In genomic region chr10:78023741-78024140, GRCh38 we compare ENCODE assay signal across 29 cellular contexts.
"Had no signal": no experiment of that assay in that cellular context is flagged by ENCODE, and none has a peak within 500 bp of the region (broad histone marks: within the 10 kb centered on the region; RNA-seq: fewer than 3 reads in every experiment).

No MANE protein-coding gene starts in this region.

- H3K27ac Mint-ChIP-seq: stimulated activated effector memory CD8-positive, alpha-beta T cell treated with anti-CD3 and anti-CD28 coated beads, Interleukin-12 subunit alpha, Interleukin-12 subunit beta, amount 100 ng/mL, for 72 hours; stimulated activated memory B cell treated with anti-CD40 and anti-IgM and Interleukin-4, amounts not matched to agents 10 μg/mL and 1 μg/mL and 100 μg/mL, for 72 hours; stimulated activated naive B cell treated with anti-CD40 and anti-IgM and Interleukin-4, amounts not matched to agents 10 μg/mL and 1 μg/mL and 100 μg/mL, for 72 hours; stimulated activated naive CD8-positive, alpha-beta T cell treated with anti-CD3 and anti-CD28 coated beads, Interleukin-15, Interleukin-2, amounts not matched to agents 100 ng/mL and 50 ng/mL, for 24 hours; type B pancreatic cell had no signal

- H3K27me3 ChIP-seq: stomach, suprapubic skin, testis, thyroid gland, tibial artery, tibial nerve, transverse colon, upper lobe of left lung, upper lobe of right lung, uterus, vagina had no signal

- H3K9me3 Mint-ChIP-seq: stimulated activated effector memory CD8-positive, alpha-beta T cell treated with anti-CD3 and anti-CD28 coated beads, Interleukin-12 subunit alpha, Interleukin-12 subunit beta, amount 100 ng/mL, for 72 hours; stimulated activated memory B cell treated with anti-CD40 and anti-IgM and Interleukin-4, amounts not matched to agents 10 μg/mL and 1 μg/mL and 100 μg/mL, for 72 hours; stimulated activated naive B cell treated with anti-CD40 and anti-IgM and Interleukin-4, amounts not matched to agents 10 μg/mL and 1 μg/mL and 100 μg/mL, for 72 hours; stimulated activated naive CD8-positive, alpha-beta T cell treated with anti-CD3 and anti-CD28 coated beads, Interleukin-15, amount 100 ng/mL, for 72 hours; stimulated activated naive CD8-positive, alpha-beta T cell treated with anti-CD3 and anti-CD28 coated beads, Interleukin-15, Interleukin-2, amounts not matched to agents 100 ng/mL and 50 ng/mL, for 24 hours; type B pancreatic cell had no signal

- ATAC-seq: stimulated activated effector memory CD8-positive, alpha-beta T cell treated with anti-CD3 and anti-CD28 coated beads, Interleukin-12 subunit alpha, Interleukin-12 subunit beta, amount 100 ng/mL, for 72 hours; stimulated activated memory B cell treated with anti-CD40 and anti-IgM and Interleukin-4, amounts not matched to agents 10 μg/mL and 1 μg/mL and 100 μg/mL, for 72 hours; stimulated activated naive B cell treated with anti-CD40 and anti-IgM and Interleukin-4, amounts not matched to agents 10 μg/mL and 1 μg/mL and 100 μg/mL, for 72 hours; stimulated activated naive CD8-positive, alpha-beta T cell treated with anti-CD3 and anti-CD28 coated beads, Interleukin-15, amount 100 ng/mL, for 72 hours; stimulated activated naive CD8-positive, alpha-beta T cell treated with anti-CD3 and anti-CD28 coated beads, Interleukin-15, Interleukin-2, amounts not matched to agents 100 U/mL and 50 U/mL, for 24 hours; upper lobe of right lung had no signal

- H3K36me3 ChIP-seq: uterus had no signal

- H3K27me3 Mint-ChIP-seq: stimulated activated memory B cell treated with anti-CD40 and anti-IgM and Interleukin-4, amounts not matched to agents 10 μg/mL and 1 μg/mL and 100 μg/mL, for 72 hours; stimulated activated naive B cell treated with anti-CD40 and anti-IgM and Interleukin-4, amounts not matched to agents 10 μg/mL and 1 μg/mL and 100 μg/mL, for 72 hours; stimulated activated naive CD8-positive, alpha-beta T cell treated with anti-CD3 and anti-CD28 coated beads, Interleukin-15, amount 100 ng/mL, for 72 hours; stimulated activated naive CD8-positive, alpha-beta T cell treated with anti-CD3 and anti-CD28 coated beads, Interleukin-15, Interleukin-2, amounts not matched to agents 100 ng/mL and 50 ng/mL, for 24 hours; type B pancreatic cell had no signal

- H3K4me1 ChIP-seq: uterus had no signal

- DNase-seq: stimulated activated CD4-positive, alpha-beta T cell treated with anti-CD3 and anti-CD28 coated beads, Interleukin-2, amount 100 ng/mL, for 48 hours; stimulated activated CD4-positive, alpha-beta T cell treated with anti-CD3 and anti-CD28 coated beads, Interleukin-4, amount 100 ng/mL, for 1 hour; stimulated activated CD4-positive, alpha-beta T cell treated with anti-CD3 and anti-CD28 coated beads, Interleukin-4, amount 100 ng/mL, for 24 hours; stimulated activated CD4-positive, alpha-beta T cell treated with anti-CD3 and anti-CD28 coated beads, Interleukin-4, amount 100 ng/mL, for 4 hours; stimulated activated CD8-positive, alpha-beta memory T cell treated with anti-CD3 and anti-CD28 coated beads, Interleukin-4, amount 100 ng/mL, for 48 hours; stimulated activated naive B cell treated with anti-CD40 and anti-IgM and Interleukin-4, amounts not matched to agents 10 μg/mL and 1 μg/mL and 100 μg/mL, for 72 hours; stimulated activated naive CD4-positive, alpha-beta T cell; stimulated activated naive CD4-positive, alpha-beta T cell treated with Interleukin-2 at 50 U/mL for 16 hours; stimulated activated naive CD8-positive, alpha-beta T cell treated with anti-CD3 and anti-CD28 coated beads, Interleukin-15, amount 100 ng/mL, for 72 hours; stimulated activated naive CD8-positive, alpha-beta T cell treated with anti-CD3 and anti-CD28 coated beads, Interleukin-15, Interleukin-2, amounts not matched to agents 100 U/mL and 50 U/mL, for 24 hours; stomach; substantia nigra; testis; thyroid gland; tibial artery; transverse colon; trophoblast cell; upper lobe of left lung; upper lobe of right lung; uterus had no signal

- H3K27ac ChIP-seq: stomach, suprapubic skin, testis, thoracic aorta, thyroid gland, tibial artery, tibial nerve, transverse colon, upper lobe of left lung, upper lobe of right lung, uterus, vagina had no signal

- H3K4me3 Mint-ChIP-seq: stimulated activated effector memory CD8-positive, alpha-beta T cell treated with anti-CD3 and anti-CD28 coated beads, Interleukin-12 subunit alpha, Interleukin-12 subunit beta, amount 100 ng/mL, for 72 hours; stimulated activated memory B cell treated with anti-CD40 and anti-IgM and Interleukin-4, amounts not matched to agents 10 μg/mL and 1 μg/mL and 100 μg/mL, for 72 hours; stimulated activated naive B cell treated with anti-CD40 and anti-IgM and Interleukin-4, amounts not matched to agents 10 μg/mL and 1 μg/mL and 100 μg/mL, for 72 hours; stimulated activated naive CD8-positive, alpha-beta T cell treated with anti-CD3 and anti-CD28 coated beads, Interleukin-15, amount 100 ng/mL, for 72 hours; stimulated activated naive CD8-positive, alpha-beta T cell treated with anti-CD3 and anti-CD28 coated beads, Interleukin-15, Interleukin-2, amounts not matched to agents 100 ng/mL and 50 ng/mL, for 24 hours; type B pancreatic cell had no signal

- H3K4me3 ChIP-seq: stomach, suprapubic skin, testis, thoracic aorta, thyroid gland, tibial artery, tibial nerve, transverse colon, upper lobe of left lung, upper lobe of right lung, uterus, vagina had no signal

- FAIRE-seq: urothelium cell line had no signal

- H3K9me3 ChIP-seq: stomach, suprapubic skin, testis, thoracic aorta, thyroid gland, tibial artery, tibial nerve, transverse colon, upper lobe of left lung, upper lobe of right lung, uterus, vagina had no signal
